In genomic region chr3:129162729-129163579, GRCh38 we compare ENCODE assay signal across 8 cellular contexts. TPM values are rescaled to one million over a fixed set of nuclear protein-coding genes. Genes with fewer than 3 reads are reported as not detected.
DNase-seq lines count a peak whose midpoint lies in the region; ATAC-seq, FAIRE-seq and TF ChIP-seq lines count a peak whose summit lies in the region.

No MANE protein-coding gene starts in this region.

- 51 to 66% (median 60%) methylated on average over 5 of the region's 5 CpGs for WGBS in small intestine, 3 donors

- no peak overlapping the region for H3K4me3 ChIP-seq in fibroblast of villous mesenchyme (ENCODE audit: low read depth, low read length)
- H3K4me3 ChIP-seq in small intestine (ENCODE audit: low read depth in 1 of 2, low read length in 2 of 2) = no peak overlapping the region

- TF ChIP-seq CTCF in 22Rv1 (IDR thresholded peaks at IDR 0.05) (no peak), GM12872 (IDR thresholded peaks at IDR 0.05; ENCODE audit: insufficient read depth, low read depth, low read length) (peak; percentile 39; the same call in 1 of the 3 replicates), fibroblast of villous mesenchyme (IDR thresholded peaks at IDR 0.05; ENCODE audit: insufficient read depth, low read depth, low read length) (peak; percentile 40)

- peaks cover 2 to 12% of the 10 kb centered on the region in 2 donors for H3K4me1 ChIP-seq in small intestine (ENCODE audit: control insufficient read depth in 2 of 2, insufficient read depth in 1 of 2, low read depth in 1 of 2, low read length in 1 of 2)

- H3K36me3 ChIP-seq in small intestine (ENCODE audit: control insufficient read depth in 2 of 2, insufficient read depth in 2 of 2, low read length in 2 of 2) = peaks cover 1 to 7% of the 10 kb centered on the region in 2 donors

- DNase-seq in SK-N-DZ (ENCODE audit: low spot score) (peak; percentile 32), fibroblast of villous mesenchyme (ENCODE audit: low read depth) (peak; percentile 11), small intestine (no peak), HPDE6-E6E7 (ENCODE audit: extremely low spot score) (no peak), cerebellar nuclear complex (lab: John Stamatoyannopoulos, UW) (no peak)

- no peaks in the 10 kb centered on the region for H3K9me3 ChIP-seq in small intestine (ENCODE audit: control insufficient read depth, low read depth)

- no peaks in the 10 kb centered on the region for H3K27me3 ChIP-seq in small intestine (ENCODE audit: control insufficient read depth in 2 of 2, insufficient read depth in 2 of 2, low read length in 2 of 2)

- ATAC-seq in GM18909 (IDR thresholded peaks at IDR 0.05; ENCODE audit: poor library complexity, unreplicated experiment) = no peak

- H3K27ac ChIP-seq in 22Rv1 = peak overlapping the region; percentile 96
- no peak overlapping the region for H3K27ac ChIP-seq in small intestine (ENCODE audit: low read depth in 1 of 2, low read length in 1 of 2)

- no peak for FAIRE-seq in small intestine (lab: Jason Lieb, UNC)

RNA-seq across cellular contexts. Expression of gene ISY1, which starts 2.1 kb away (rescaled TPM):
- polyA plus RNA-seq in SK-N-DZ (2014; cell fraction: cytosol; rRNA removed) = 53.0 TPM in 2 replicates
- polyA plus RNA-seq in SK-N-DZ (2014; cell fraction: nucleus; rRNA removed) = 11.4 and 19.1 TPM in 2 replicates
- total RNA-seq in fibroblast of villous mesenchyme = 27.4 and 32.4 TPM in 2 replicates
- 10 to 100 TPM; 11.2 to 27.1 (median 20.5) TPM for polyA plus RNA-seq in small intestine

RNA-seq across cellular contexts. Expression of gene CNBP, which starts 20.7 kb away (rescaled TPM):
- polyA plus RNA-seq in SK-N-DZ (2014; cell fraction: cytosol; rRNA removed) = 560 and 563 TPM in 2 replicates
- polyA plus RNA-seq in SK-N-DZ (2014; cell fraction: nucleus; rRNA removed) = 310 and 358 TPM in 2 replicates
- total RNA-seq in fibroblast of villous mesenchyme = 197 and 202 TPM in 2 replicates
- polyA plus RNA-seq in small intestine = 100 to 1,000 TPM; 256 to 424 (median 320) TPM

RNA-seq across cellular contexts. Expression of gene RAB43, which starts 41.4 kb away (rescaled TPM):
- polyA plus RNA-seq in SK-N-DZ (2014; cell fraction: cytosol; rRNA removed) = 0.29 TPM in 1 of 2 replicates, not detected in the other
- 0.41 TPM in 1 of 2 replicates, not detected in the other for polyA plus RNA-seq in SK-N-DZ (2014; cell fraction: nucleus; rRNA removed)
- 19.0 and 20.6 TPM in 2 replicates for total RNA-seq in fibroblast of villous mesenchyme
- 10 to 100 TPM in 1 of 3 donors, 1 to 10 TPM in 2; 3.4 to 15.0 (median 4.1) TPM for polyA plus RNA-seq in small intestine

Comparison
In these comparisons a context has a peak if more than half of its experiments do, and no peak if none do; other contexts are left out.
1. DNase-seq: peak in SK-N-DZ (single experiment) and fibroblast of villous mesenchyme (single experiment); none in small intestine (single experiment), HPDE6-E6E7 (single experiment) and cerebellar nuclear complex (0 of 2).